In the genomic region with DNA sequence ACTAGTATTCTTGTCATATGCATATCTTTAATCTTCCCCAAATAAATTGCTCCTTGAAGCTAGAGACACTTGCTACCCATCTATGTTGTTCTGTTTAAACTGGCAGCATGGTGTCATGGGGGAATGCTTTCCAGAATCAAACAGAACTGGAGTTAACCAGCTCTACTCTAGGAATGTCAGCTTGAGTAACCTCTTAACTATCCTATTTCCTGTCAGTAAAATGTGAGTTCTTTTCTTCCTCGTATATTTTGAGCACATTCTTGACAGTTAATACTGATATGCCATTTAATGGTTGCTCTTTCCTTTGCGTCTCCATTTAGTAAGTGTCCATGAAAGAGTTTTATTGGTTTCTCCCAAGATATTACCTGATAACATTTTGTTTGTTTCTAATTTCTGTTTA, we compare ENCODE assay signal across 21 cellular contexts.
"Had no signal": no experiment of that assay in that cellular context is flagged by ENCODE, and none has a peak within 500 bp of the region (broad histone marks: within the 10 kb centered on the region; RNA-seq: fewer than 3 reads in every experiment).

No MANE protein-coding gene starts in this region.

- H3K36me3 ChIP-seq: SJSA1 had no signal

- H3K27ac ChIP-seq: HL-60, KMS-11, SJSA1, SK-N-MC had no signal

- DNase-seq: MM.1S, NCI-H1092 treated with DMSO at 0.1 percent for 48 hours, NCI-H1436, NCI-H187, NCI-H2029, NCI-H2081 treated with DMSO at 0.1 percent for 48 hours, NCI-H2171, NCI-H226, NCI-H446, NCI-H510A, NCI-H524 treated with DMSO at 0.1 percent for 48 hours, NCI-H69, NCI-H774, Right ventricle myocardium superior, RPMI8226, SIG-M5 had no signal

- H3K4me3 ChIP-seq: K562, SJSA1, SK-N-MC had no signal

- H3K27me3 ChIP-seq: SJSA1 had no signal

- H3K4me1 ChIP-seq: SJSA1 had no signal

- H3K9me3 ChIP-seq: SJSA1 had no signal
